ENCODE assay signal across 15 cellular contexts in the genomic region with DNA sequence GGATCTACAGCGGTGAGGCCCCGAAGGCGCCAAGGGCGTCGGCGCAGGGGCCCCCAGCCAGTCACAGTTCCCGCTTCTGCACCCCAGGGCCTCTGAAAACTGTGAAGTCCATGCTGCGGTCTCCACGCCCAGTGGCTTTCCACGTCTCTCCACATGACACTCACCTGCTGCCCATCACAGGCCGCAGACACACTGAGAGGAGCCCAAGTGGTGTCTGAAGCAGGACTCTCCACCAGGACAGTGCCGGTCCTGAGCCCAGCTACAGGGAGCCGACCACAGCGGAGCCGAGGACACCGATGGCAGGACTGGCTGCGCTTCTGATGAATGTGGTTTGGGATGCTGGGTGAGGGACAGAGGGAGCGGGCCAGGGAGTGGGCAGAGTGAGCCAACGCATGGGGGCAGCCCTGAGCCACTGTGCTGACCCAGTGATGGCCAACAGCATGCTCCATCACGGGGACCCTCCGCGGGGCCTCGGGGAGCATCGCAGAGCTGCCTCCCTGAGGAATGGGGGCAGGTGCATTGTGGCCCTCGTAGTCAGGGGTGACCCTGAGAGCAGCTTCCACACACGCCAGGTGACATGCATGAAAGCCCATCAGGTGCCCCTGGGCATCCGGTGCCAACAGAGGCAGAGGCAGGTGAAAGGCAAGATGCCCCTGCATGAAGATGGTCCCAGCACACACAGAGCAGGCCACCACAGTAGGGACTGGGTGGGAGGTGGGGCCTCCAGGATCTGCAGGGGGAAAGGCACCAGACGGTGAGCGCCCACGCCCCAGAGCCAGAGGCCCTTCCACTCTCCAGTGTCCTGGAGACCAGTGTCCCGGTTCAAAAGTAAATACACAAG.
DNase-seq lines count a peak whose midpoint lies in the region; ATAC-seq and TF ChIP-seq lines count a peak whose summit lies in the region.
"Had no signal": no experiment of that assay in that cellular context is flagged by ENCODE, and none has a peak within 500 bp of the region (broad histone marks: within the 10 kb centered on the region; RNA-seq: fewer than 3 reads in every experiment).

No MANE protein-coding gene starts in this region.

- no peak for TF ChIP-seq POLR2A in prostate gland (IDR thresholded peaks at IDR 0.05)

- peak overlapping the region in 1 of 6 donors; percentile 57 for H3K27ac Mint-ChIP-seq in naive B cell

- WGBS in prostate gland, result 91% methylated on average over 31 of the region's 31 CpGs

- H3K4me3 Mint-ChIP-seq in naive B cell, result peak overlapping the region in 5 of 8 donors; percentile 37 to 63 (median 50)

- H3K4me1 ChIP-seq in right atrium auricular region (peaks cover 0 to 62% of the 10 kb centered on the region in 2 donors), upper lobe of right lung (peaks cover 28% of the 10 kb centered on the region), prostate gland (replicated peaks) (no peaks in the 10 kb centered on the region)

- peak in 1 of 2 donors; percentile 24 for TF ChIP-seq CTCF in right atrium auricular region (IDR thresholded peaks at IDR 0.05)
- TF ChIP-seq CTCF in cardiac fibroblast (IDR thresholded peaks at IDR 0.05; ENCODE audit: low read depth, low read length), result peak; percentile 9
- no peak for TF ChIP-seq CTCF in upper lobe of right lung (IDR thresholded peaks at IDR 0.05)
- no peak for TF ChIP-seq CTCF in prostate gland (IDR thresholded peaks at IDR 0.05)

- H3K27ac ChIP-seq in right atrium auricular region, result no peak overlapping the region
- H3K27ac ChIP-seq in upper lobe of right lung, result no peak overlapping the region
- no peak overlapping the region for H3K27ac ChIP-seq in prostate gland
- H3K27ac ChIP-seq: PC-9 had no signal

- H3K9me3 Mint-ChIP-seq in naive B cell, result peaks cover 0 to 2% (median 0%) of the 10 kb centered on the region in 7 donors

- DNase-seq in Right ventricle myocardium inferior (ENCODE audit: missing footprints) (peak; percentile 43), right atrium auricular region (ENCODE audit: low spot score) (no peak), cardiac fibroblast (ENCODE audit: low read depth in 2 of 2) (no peak), naive B cell (no peak), upper lobe of right lung (peak; percentile 53), NCI-H1436 (lab: John Stamatoyannopoulos, UW) (no peak), prostate gland (ENCODE audit: low spot score) (no peak)
- DNase-seq: activated CD8-positive, alpha-beta memory T cell treated with anti-CD3 and anti-CD28 coated beads, Interleukin-2, amount 50 U/mL, for 48 hours; AML-193; GDM1; NCI-H2171 treated with DMSO at 0.1 percent for 48 hours; PC-9; stimulated activated CD4-positive, alpha-beta T cell treated with anti-CD3 and anti-CD28 coated beads, Interleukin-12 subunit alpha, Interleukin-12 subunit beta, amount 100 ng/mL, for 4 hours; T1000 had no signal

- intact Hi-C loops in Right ventricle myocardium inferior (cut with DNase I), result no loop called here
- intact Hi-C loops in upper lobe of right lung (cut with DNase I), result no loop called here
- intact Hi-C loops in prostate gland (cut with DNase I), result no loop called here

- H3K27me3 ChIP-seq in right atrium auricular region (no peaks in the 10 kb centered on the region), upper lobe of right lung (no peaks in the 10 kb centered on the region), prostate gland (replicated peaks; ENCODE audit: insufficient read depth) (no peaks in the 10 kb centered on the region)

- H3K36me3 Mint-ChIP-seq in naive B cell, result peaks cover 0 to 4% of the 10 kb centered on the region in 2 donors

- peaks cover 23 to 41% (median 29%) of the 10 kb centered on the region in 3 donors for H3K27me3 Mint-ChIP-seq in naive B cell

- no peak overlapping the region for H3K4me3 ChIP-seq in right atrium auricular region
- no peak overlapping the region for H3K4me3 ChIP-seq in cardiac fibroblast (replicated peaks in 1 of 2; ENCODE audit: low read depth in 2 of 2, low read length in 2 of 2)
- no peak overlapping the region for H3K4me3 ChIP-seq in upper lobe of right lung
- H3K4me3 ChIP-seq in prostate gland, result no peak overlapping the region
- H3K4me3 ChIP-seq: PC-9 had no signal

- ATAC-seq in Right ventricle myocardium inferior, result no peak
- no peak for ATAC-seq in naive B cell (ENCODE audit: low read depth in 2 of 2)
- ATAC-seq in upper lobe of right lung, result peak; percentile 29
- no peak for ATAC-seq in GM21723 (IDR thresholded peaks at IDR 0.05; ENCODE audit: unreplicated experiment)

- no peaks in the 10 kb centered on the region for H3K9me3 ChIP-seq in right atrium auricular region
- no peaks in the 10 kb centered on the region for H3K9me3 ChIP-seq in upper lobe of right lung
- no peaks in the 10 kb centered on the region for H3K9me3 ChIP-seq in prostate gland

- H3K4me1 Mint-ChIP-seq in naive B cell, result peaks cover 21 to 27% (median 25%) of the 10 kb centered on the region in 3 donors

- H3K36me3 ChIP-seq in right atrium auricular region (no peaks in the 10 kb centered on the region), upper lobe of right lung (no peaks in the 10 kb centered on the region), prostate gland (no peaks in the 10 kb centered on the region)

Comparison
In these comparisons a context has a peak if more than half of its experiments do, and no peak if none do; other contexts are left out.
1. DNase-seq: peak in Right ventricle myocardium inferior (single experiment) and upper lobe of right lung (single experiment); none in right atrium auricular region (single experiment), cardiac fibroblast (0 of 2), naive B cell (single experiment), NCI-H1436 (single experiment) and prostate gland (single experiment).